8 cellular contexts compared by ENCODE assay signal in genomic region chr22:37328486-37329238, GRCh38. TPM values are rescaled to one million over a fixed set of nuclear protein-coding genes. Genes with fewer than 3 reads are reported as not detected.
A peak's percentile ranks its signal among the peaks of the same experiment; 100 is the strongest.
DNase-seq lines count a peak whose midpoint lies in the region; ATAC-seq and TF ChIP-seq lines count a peak whose summit lies in the region.
"Not testable (repeated sequence)": the region's sequence is repeated elsewhere in the genome, so short reads cannot be mapped to it uniquely, and the experiment has no call there.
"Had no signal": no experiment of that assay in that cellular context is flagged by ENCODE, and none has a peak within 500 bp of the region (broad histone marks: within the 10 kb centered on the region; RNA-seq: fewer than 3 reads in every experiment).

No MANE protein-coding gene starts in this region.

- H3K4ac ChIP-seq in IMR-90 (ENCODE audit: low read depth, low read length) = peak overlapping the region; percentile 99
- not testable (repeated sequence) for H3K4ac ChIP-seq in mesenchymal stem cell (ENCODE audit: low read depth in 1 of 2, low read length in 2 of 2)

- not testable (repeated sequence) for H3K4me2 ChIP-seq in IMR-90 (ENCODE audit: low read depth, low read length); fibroblast of lung (ENCODE audit: extremely low read depth, insufficient read depth, low read length); mesenchymal stem cell (ENCODE audit: low read length, poor library complexity, severe bottlenecking)
- peak overlapping the region; percentile 51 for H3K4me2 ChIP-seq in mammary epithelial cell (ENCODE audit: insufficient read depth, low read depth, low read length)

- WGBS in IMR-90 (ENCODE audit: extremely low coverage in 2 of 2, insufficient read length in 1 of 2), 2 experiments = no CpG with 5 or more reads among the region's 6 CpGs
- 40% methylated on average over 5 of the region's 6 CpGs for WGBS in mammary epithelial cell (ENCODE audit: low coverage, missing lambda C conversion rate)
- 82% methylated on average over 6 of the region's 6 CpGs for WGBS in mesenchymal stem cell

- peak overlapping the region; percentile 80; the same call in 1 of the 2 replicates for H4K5ac ChIP-seq in IMR-90 (ENCODE audit: low read depth, low read length)

- H3K27ac ChIP-seq in IMR-90 (ENCODE audit: insufficient read depth, low read length) (peak overlapping the region; percentile 85), SJSA1 (peak overlapping the region; percentile 36), mammary epithelial cell (ENCODE audit: insufficient read depth, low read depth, low read length) (peak overlapping the region; percentile 85), fibroblast of lung (ENCODE audit: insufficient read depth, low read length) (peak overlapping the region; percentile 38), mesenchymal stem cell (ENCODE audit: low read length, poor library complexity, severe bottlenecking) (peak overlapping the region; percentile 82)

- H3K4me3 ChIP-seq in IMR-90 (ENCODE audit: insufficient read depth, low read depth, low read length); SJSA1; mammary epithelial cell (replicated peaks in 1 of 3; ENCODE audit: insufficient read depth in 1 of 3, low read depth in 2 of 3, low read length in 3 of 3); fibroblast of lung (replicated peaks in 1 of 4; ENCODE audit: control extremely low read depth in 1 of 4, insufficient read depth in 1 of 4, low read depth in 3 of 4, low read length in 4 of 4); mesenchymal stem cell (ENCODE audit: insufficient read depth in 1 of 2, low read depth in 1 of 2, low read length in 2 of 2): not testable (repeated sequence)

- H3K9ac ChIP-seq in IMR-90 (ENCODE audit: low read depth, low read length); fibroblast of lung (ENCODE audit: insufficient read depth, low read length); mesenchymal stem cell (ENCODE audit: low read length): not testable (repeated sequence)
- peak overlapping the region; percentile 52 for H3K9ac ChIP-seq in mammary epithelial cell (ENCODE audit: insufficient read depth, low read length)

- H3K36me3 Mint-ChIP-seq in Calu3 (ENCODE audit: insufficient read depth, unreplicated experiment) = peaks cover 39% of the 10 kb centered on the region
- H3K36me3 Mint-ChIP-seq in progenitor cell of endocrine pancreas (ENCODE audit: insufficient read depth) = not testable (repeated sequence)

- H2BK120ac ChIP-seq in IMR-90 (ENCODE audit: low read depth, low read length) = peak overlapping the region; percentile 98
- H2BK120ac ChIP-seq in mesenchymal stem cell (ENCODE audit: low read depth, low read length) = peak overlapping the region; percentile 35

- peak overlapping the region; percentile 80 for H2AFZ ChIP-seq in IMR-90 (replicated peaks; ENCODE audit: low read length, poor library complexity)
- not testable (repeated sequence) for H2AFZ ChIP-seq in mammary epithelial cell (ENCODE audit: low read depth, low read length); fibroblast of lung (ENCODE audit: low read length); mesenchymal stem cell (ENCODE audit: low read depth, low read length)

- H3K79me1 ChIP-seq in IMR-90 (ENCODE audit: low read depth in 1 of 2, low read length in 2 of 2); mesenchymal stem cell (replicated peaks; ENCODE audit: low read length, poor library complexity, severe bottlenecking): not testable (repeated sequence)

- peak overlapping the region; percentile 99 for H3K14ac ChIP-seq in IMR-90 (replicated peaks; ENCODE audit: low read depth, low read length)
- not testable (repeated sequence) for H3K14ac ChIP-seq in mesenchymal stem cell (ENCODE audit: low read length in 2 of 2)

- not testable (repeated sequence) for H3K27me3 Mint-ChIP-seq in Calu3 (ENCODE audit: unreplicated experiment)
- H3K27me3 Mint-ChIP-seq in progenitor cell of endocrine pancreas = peaks cover 23% of the 10 kb centered on the region

- H3K18ac ChIP-seq in IMR-90 (ENCODE audit: low read depth, low read length) = peak overlapping the region; percentile 84
- H3K18ac ChIP-seq in mesenchymal stem cell (ENCODE audit: low read depth in 1 of 2, low read length in 2 of 2) = not testable (repeated sequence)

- H3K79me2 ChIP-seq in mammary epithelial cell (ENCODE audit: insufficient read depth, low read length); fibroblast of lung (ENCODE audit: control insufficient read depth, insufficient read depth, low read length): not testable (repeated sequence)

- H2BK5ac ChIP-seq in IMR-90 (ENCODE audit: low read depth, low read length, poor library complexity, severe bottlenecking) = peak overlapping the region; percentile 89
- peak overlapping the region; percentile 48 for H2BK5ac ChIP-seq in mesenchymal stem cell (ENCODE audit: low read depth, low read length, poor library complexity, severe bottlenecking)

- not testable (repeated sequence) for TF ChIP-seq CTCF in Calu3 (IDR thresholded peaks at IDR 0.05; ENCODE audit: unreplicated experiment); IMR-90 (conservative IDR thresholded peaks at IDR 0.05; ENCODE audit: low read depth, low read length); mammary epithelial cell (conservative IDR thresholded peaks at IDR 0.05 in 1 of 2, IDR thresholded peaks at IDR 0.05 in 1 of 2; ENCODE audit: extremely low read depth in 1 of 2, insufficient read depth in 1 of 2, low read depth in 1 of 2, low read length in 2 of 2); fibroblast of lung (conservative IDR thresholded peaks at IDR 0.05 in 1 of 2, IDR thresholded peaks at IDR 0.05 in 1 of 2; ENCODE audit: low read depth in 1 of 2, low read length in 2 of 2); progenitor cell of endocrine pancreas (IDR thresholded peaks at IDR 0.05; ENCODE audit: unreplicated experiment)

- peak overlapping the region; percentile 3 for H3K4me3 Mint-ChIP-seq in Calu3 (ENCODE audit: low read depth, unreplicated experiment)
- not testable (repeated sequence) for H3K4me3 Mint-ChIP-seq in progenitor cell of endocrine pancreas (ENCODE audit: low read depth)

- H3K9me3 Mint-ChIP-seq in Calu3 (ENCODE audit: low read depth, unreplicated experiment); progenitor cell of endocrine pancreas (ENCODE audit: low read depth): not testable (repeated sequence)

- ATAC-seq in IMR-90 (ENCODE audit: low read depth) = not testable (repeated sequence)

- H4K20me1 ChIP-seq in IMR-90 (ENCODE audit: insufficient read depth, low read length); mammary epithelial cell (ENCODE audit: insufficient read depth, low read length); fibroblast of lung (ENCODE audit: control insufficient read depth, extremely low read depth, insufficient read depth, low read length): not testable (repeated sequence)

- in situ Hi-C loops in IMR-90 (cut with MboI; ENCODE audit: low sequenced_read_pairs) = not testable (repeated sequence)
- in situ Hi-C loops in mammary epithelial cell (cut with MboI; ENCODE audit: low sequenced_read_pairs in 2 of 2) = loop anchor here in 1 of 2 donors (5.0 kb wide), 1 partner anchor 104 kb away; no protein-coding TSS in a partner anchor

- peak overlapping the region; percentile 58 for H3K27ac Mint-ChIP-seq in Calu3 (ENCODE audit: unreplicated experiment)
- H3K27ac Mint-ChIP-seq in progenitor cell of endocrine pancreas = peak overlapping the region; percentile 71

- not testable (repeated sequence) for BruUV-seq in Calu3 (replicated peaks; lab: Mats Ljungman, UMichigan); IMR-90 (replicated peaks; lab: Mats Ljungman, UMichigan)
- TSS peak; percentile 83 for BruUV-seq in mammary epithelial cell (replicated peaks; lab: Mats Ljungman, UMichigan)

- TF ChIP-seq POLR2A in IMR-90 (IDR thresholded peaks at IDR 0.05; ENCODE audit: low read depth, low read length) = not testable (repeated sequence)

- POLR2A ChIA-PET in IMR-90 (lab: Charles Lee; ENCODE audit: unreplicated experiment) = not testable (repeated sequence)

- not testable (repeated sequence) for TF ChIP-seq RAD21 in IMR-90 (IDR thresholded peaks at IDR 0.05; ENCODE audit: low read length)

- DNase-seq in Calu3; IMR-90; SJSA1 (ENCODE audit: low read depth in 1 of 2, low spot score in 2 of 2); fibroblast of lung (ENCODE audit: low read depth in 2 of 2); mesenchymal stem cell; progenitor cell of endocrine pancreas (ENCODE audit: low spot score, unreplicated experiment): not testable (repeated sequence)
- DNase-seq in mammary epithelial cell = peak; percentile 17

- peak overlapping the region; percentile 98 for H2BK20ac ChIP-seq in IMR-90 (ENCODE audit: low read depth, low read length)

- H4K91ac ChIP-seq in IMR-90 (ENCODE audit: insufficient read depth, low read depth, low read length) = peak overlapping the region; percentile 93
- H4K91ac ChIP-seq in mesenchymal stem cell (ENCODE audit: low read length) = peak overlapping the region; percentile 18

- peak overlapping the region; percentile 70 for H3K56ac ChIP-seq in IMR-90 (ENCODE audit: extremely low read depth, insufficient read depth, low read length)

- H3K36me3 ChIP-seq in IMR-90 (ENCODE audit: control insufficient read depth, insufficient read depth, low read length); SJSA1; mammary epithelial cell (ENCODE audit: insufficient read depth, low read length); fibroblast of lung (ENCODE audit: control insufficient read depth, insufficient read depth, low read length); mesenchymal stem cell (ENCODE audit: control insufficient read depth in 1 of 2, insufficient read depth in 2 of 2, low read depth in 1 of 2, low read length in 2 of 2): not testable (repeated sequence)

- H3K23ac ChIP-seq in IMR-90 (ENCODE audit: low read depth, low read length) = peak overlapping the region; percentile 91
- not testable (repeated sequence) for H3K23ac ChIP-seq in mesenchymal stem cell (ENCODE audit: low read length in 2 of 2)

- intact Hi-C loops in Calu3 (cut with micrococcal nuclease; ENCODE audit: unreplicated experiment); IMR-90 (cut with micrococcal nuclease): not testable (repeated sequence)
- intact Hi-C loops in mammary epithelial cell (cut with micrococcal nuclease) = loop anchor here (1.0 kb wide), 1 partner anchor 104 kb away; no protein-coding TSS in a partner anchor

- H4K8ac ChIP-seq in IMR-90 (ENCODE audit: low read depth in 2 of 2, low read length in 2 of 2) = peak overlapping the region; percentile 92 to 93
- not testable (repeated sequence) for H4K8ac ChIP-seq in mesenchymal stem cell (ENCODE audit: low read length)

- H2AK9ac ChIP-seq in IMR-90 (replicated peaks; ENCODE audit: low read depth, low read length, poor library complexity) = peak overlapping the region; percentile 97

- peak overlapping the region; percentile 99 for H2AK5ac ChIP-seq in IMR-90 (ENCODE audit: low read depth, low read length)
- H2AK5ac ChIP-seq in mesenchymal stem cell (ENCODE audit: low read length, severe bottlenecking) = peak overlapping the region; percentile 95

- H2BK12ac ChIP-seq in mesenchymal stem cell (ENCODE audit: low read length in 2 of 2) = not testable (repeated sequence)

- H3K9me3 ChIP-seq in IMR-90 (ENCODE audit: control insufficient read depth, insufficient read depth, low read length); SJSA1 (replicated peaks); mammary epithelial cell (replicated peaks; ENCODE audit: insufficient read depth, low read length); fibroblast of lung (ENCODE audit: control insufficient read depth, insufficient read depth, low read depth, low read length); mesenchymal stem cell (ENCODE audit: control insufficient read depth, low read length): not testable (repeated sequence)

- dilution Hi-C loops in IMR-90 (cut with HindIII; ENCODE audit: low sequenced_read_pairs, unreplicated experiment) = not testable (repeated sequence)
- dilution Hi-C loops in mammary epithelial cell (cut with HindIII; ENCODE audit: low sequenced_read_pairs) = loop anchor here (5.0 to 10.0 kb wide), 2 partner anchors 66 to 416 kb away; no protein-coding TSS in a partner anchor

- H3K27me3 ChIP-seq in IMR-90 (ENCODE audit: control insufficient read depth, insufficient read depth, low read length); mammary epithelial cell (ENCODE audit: insufficient read depth, low read length): not testable (repeated sequence)
- H3K27me3 ChIP-seq in SJSA1 (replicated peaks) = peaks cover 40% of the 10 kb centered on the region
- H3K27me3 ChIP-seq in fibroblast of lung (ENCODE audit: control insufficient read depth, insufficient read depth, low read length) = peaks cover 35% of the 10 kb centered on the region
- H3K27me3 ChIP-seq in mesenchymal stem cell (ENCODE audit: control insufficient read depth in 1 of 2, insufficient read depth in 1 of 2, low read length in 2 of 2) = peaks cover 0 to 67% of the 10 kb centered on the region in 2 experiments

- H3K4me1 ChIP-seq in IMR-90 (ENCODE audit: control insufficient read depth, insufficient read depth, low read length) = peaks cover 18% of the 10 kb centered on the region
- H3K4me1 ChIP-seq in SJSA1 (replicated peaks); fibroblast of lung (ENCODE audit: control insufficient read depth, extremely low read depth, insufficient read depth, low read length): not testable (repeated sequence)
- H3K4me1 ChIP-seq in mammary epithelial cell (ENCODE audit: insufficient read depth, low read length) = peaks cover 59% of the 10 kb centered on the region
- H3K4me1 ChIP-seq in mesenchymal stem cell (ENCODE audit: control insufficient read depth, insufficient read depth, low read depth, low read length) = peaks cover 61% of the 10 kb centered on the region

- peaks cover 19% of the 10 kb centered on the region for H3K9me1 ChIP-seq in IMR-90 (ENCODE audit: insufficient read depth, low read length)

- CTCF ChIA-PET in Calu3 (lab: Charles Lee) = interaction anchor here (0.6 to 1.2 kb wide), 4 partner anchors 12 to 126 kb away, joined by 3 to 4 read pairs (median 4); no protein-coding TSS in a partner anchor
- CTCF ChIA-PET in IMR-90 (lab: Yijun Ruan, JAX) = not testable (repeated sequence)
- CTCF ChIA-PET in mammary epithelial cell (lab: Charles Lee; ENCODE audit: low non-redundant PET) = interaction anchor here (0.5 kb wide), 1 partner anchor 56 kb away, joined by 4 read pairs; no protein-coding TSS in a partner anchor

- H2BK15ac ChIP-seq in IMR-90 (ENCODE audit: low read depth, low read length) (peak overlapping the region; percentile 90), mesenchymal stem cell (ENCODE audit: low read depth, poor library complexity, severe bottlenecking) (peak overlapping the region; percentile 48)

- peaks cover 70% of the 10 kb centered on the region for H3K4me1 Mint-ChIP-seq in Calu3 (ENCODE audit: low read depth, unreplicated experiment)
- peaks cover 27% of the 10 kb centered on the region for H3K4me1 Mint-ChIP-seq in progenitor cell of endocrine pancreas (ENCODE audit: low read depth)

RNA-seq across cellular contexts. Expression of gene CYTH4, which starts 46.4 kb away (rescaled TPM):
- total RNA-seq in Calu3 (2022) (0.38 and 0.59 TPM in 2 replicates), IMR-90 (2012; rRNA removed) (0.28 and 0.36 TPM in 2 replicates), mammary epithelial cell (1 to 10 TPM in 1 of 2 donors, under 1 TPM in 1; under 0.01 to 1.1 TPM), fibroblast of lung (under 0.01 and 0.26 TPM in 2 replicates), progenitor cell of endocrine pancreas (not detected in 2 replicates)
- polyA plus RNA-seq in IMR-90 (2012; rRNA removed) (0.55 and 0.85 TPM in 2 replicates), mammary epithelial cell (0.48 TPM), fibroblast of lung (0.12 TPM in 1 of 2 replicates, not detected in the other)
- 0.38 TPM in 2 replicates for polyA plus RNA-seq in IMR-90 (2012; cell fraction: cytosol; rRNA removed)
- polyA plus RNA-seq in IMR-90 (2012; cell fraction: nucleus; rRNA removed; ENCODE audit: low replicate concordance) = 0.68 and 0.84 TPM in 2 replicates
- 1.1 TPM in 1 of 2 replicates, not detected in the other for total RNA-seq in SJSA1 (2014; rRNA removed; shearing (Covaris generic))
- polyA minus RNA-seq in mammary epithelial cell (4.4 TPM), fibroblast of lung (ENCODE audit: low replicate concordance) (not detected in 2 replicates)
- polyA plus RNA-seq in fibroblast of lung (2012) = 0.14 TPM in 1 of 2 replicates, not detected in the other
- polyA plus RNA-seq in mesenchymal stem cell (2013, experiment 1 of 2) = 0.65 TPM
- 0.41 TPM for polyA plus RNA-seq in mesenchymal stem cell (2013, experiment 2 of 2)
- total RNA-seq: NCI-H460 had no signal
